In the genomic region with DNA sequence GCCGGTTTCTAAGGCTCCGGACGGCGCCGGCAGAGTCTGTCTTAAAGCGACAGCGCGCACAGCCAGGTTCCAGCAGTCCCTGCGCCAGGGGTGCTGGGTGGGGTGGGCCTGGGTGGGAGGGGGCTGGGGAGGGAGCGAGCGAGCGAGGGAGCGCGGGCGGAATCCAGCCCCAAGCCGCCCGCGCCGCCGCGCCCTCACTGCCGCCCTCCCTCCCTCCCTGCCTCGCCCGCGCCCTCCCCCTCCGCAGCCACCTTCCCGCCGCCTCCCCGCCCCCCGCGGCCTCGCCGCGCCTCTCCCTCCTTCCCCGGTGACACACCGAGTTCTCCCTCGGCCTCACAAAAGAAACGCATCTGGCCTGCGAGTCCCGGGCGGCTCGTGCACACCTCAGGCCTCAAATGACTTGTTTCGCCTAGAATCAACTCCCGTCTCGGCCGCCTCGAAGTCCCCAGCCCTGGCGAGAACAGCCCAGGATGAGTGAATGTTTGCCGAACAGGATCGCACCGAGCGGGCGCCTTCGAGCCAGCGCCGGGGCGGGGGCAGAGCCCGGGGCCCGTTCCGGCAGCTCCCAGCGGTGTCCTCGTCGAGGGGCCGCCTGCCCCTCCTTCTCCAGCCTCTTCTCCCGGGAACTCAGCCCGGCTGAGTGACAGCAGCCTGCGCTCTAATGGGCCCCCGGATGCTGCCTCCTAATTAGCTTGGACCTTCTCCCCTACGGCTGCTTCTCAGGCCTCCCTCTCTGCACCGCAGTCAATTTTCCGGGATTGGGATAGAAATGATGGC, we compare ENCODE assay signal across 1 cellular context.
TF ChIP-seq lines count a peak whose summit lies in the region.

A gene (minus strand): TSS at position 43 of the 777 bp plus-strand sequence. CDS start 347 bp downstream, outside the sequence.

TF ChIP-seq in HepG2, 621 proteins besides CTCF, POLR2A, EP300 and RAD21 (continued from another document and continues in another):
- TF ChIP-seq, protein P1, sequence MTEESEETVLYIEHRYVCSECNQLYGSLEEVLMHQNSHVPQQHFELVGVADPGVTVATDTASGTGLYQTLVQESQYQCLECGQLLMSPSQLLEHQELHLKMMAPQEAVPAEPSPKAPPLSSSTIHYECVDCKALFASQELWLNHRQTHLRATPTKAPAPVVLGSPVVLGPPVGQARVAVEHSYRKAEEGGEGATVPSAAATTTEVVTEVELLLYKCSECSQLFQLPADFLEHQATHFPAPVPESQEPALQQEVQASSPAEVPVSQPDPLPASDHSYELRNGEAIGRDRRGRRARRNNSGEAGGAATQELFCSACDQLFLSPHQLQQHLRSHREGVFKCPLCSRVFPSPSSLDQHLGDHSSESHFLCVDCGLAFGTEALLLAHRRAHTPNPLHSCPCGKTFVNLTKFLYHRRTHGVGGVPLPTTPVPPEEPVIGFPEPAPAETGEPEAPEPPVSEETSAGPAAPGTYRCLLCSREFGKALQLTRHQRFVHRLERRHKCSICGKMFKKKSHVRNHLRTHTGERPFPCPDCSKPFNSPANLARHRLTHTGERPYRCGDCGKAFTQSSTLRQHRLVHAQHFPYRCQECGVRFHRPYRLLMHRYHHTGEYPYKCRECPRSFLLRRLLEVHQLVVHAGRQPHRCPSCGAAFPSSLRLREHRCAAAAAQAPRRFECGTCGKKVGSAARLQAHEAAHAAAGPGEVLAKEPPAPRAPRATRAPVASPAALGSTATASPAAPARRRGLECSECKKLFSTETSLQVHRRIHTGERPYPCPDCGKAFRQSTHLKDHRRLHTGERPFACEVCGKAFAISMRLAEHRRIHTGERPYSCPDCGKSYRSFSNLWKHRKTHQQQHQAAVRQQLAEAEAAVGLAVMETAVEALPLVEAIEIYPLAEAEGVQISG (CRISPR knock-in tag; IDR thresholded peaks at IDR 0.05): peak; percentile 4; the same call in 1 of the 2 replicates
- TF ChIP-seq, protein P2, sequence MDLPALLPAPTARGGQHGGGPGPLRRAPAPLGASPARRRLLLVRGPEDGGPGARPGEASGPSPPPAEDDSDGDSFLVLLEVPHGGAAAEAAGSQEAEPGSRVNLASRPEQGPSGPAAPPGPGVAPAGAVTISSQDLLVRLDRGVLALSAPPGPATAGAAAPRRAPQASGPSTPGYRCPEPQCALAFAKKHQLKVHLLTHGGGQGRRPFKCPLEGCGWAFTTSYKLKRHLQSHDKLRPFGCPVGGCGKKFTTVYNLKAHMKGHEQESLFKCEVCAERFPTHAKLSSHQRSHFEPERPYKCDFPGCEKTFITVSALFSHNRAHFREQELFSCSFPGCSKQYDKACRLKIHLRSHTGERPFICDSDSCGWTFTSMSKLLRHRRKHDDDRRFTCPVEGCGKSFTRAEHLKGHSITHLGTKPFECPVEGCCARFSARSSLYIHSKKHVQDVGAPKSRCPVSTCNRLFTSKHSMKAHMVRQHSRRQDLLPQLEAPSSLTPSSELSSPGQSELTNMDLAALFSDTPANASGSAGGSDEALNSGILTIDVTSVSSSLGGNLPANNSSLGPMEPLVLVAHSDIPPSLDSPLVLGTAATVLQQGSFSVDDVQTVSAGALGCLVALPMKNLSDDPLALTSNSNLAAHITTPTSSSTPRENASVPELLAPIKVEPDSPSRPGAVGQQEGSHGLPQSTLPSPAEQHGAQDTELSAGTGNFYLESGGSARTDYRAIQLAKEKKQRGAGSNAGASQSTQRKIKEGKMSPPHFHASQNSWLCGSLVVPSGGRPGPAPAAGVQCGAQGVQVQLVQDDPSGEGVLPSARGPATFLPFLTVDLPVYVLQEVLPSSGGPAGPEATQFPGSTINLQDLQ (CRISPR knock-in tag; IDR thresholded peaks at IDR 0.05): no peak
- no peak for TF ChIP-seq CHD2 (IDR thresholded peaks at IDR 0.05; ENCODE audit: low read depth, low read length)
- no peak for TF ChIP-seq ZNF160 (CRISPR knock-in tag; IDR thresholded peaks at IDR 0.05)
- TF ChIP-seq HMGA1 (CRISPR knock-in tag; conservative IDR thresholded peaks at IDR 0.05): no peak
- no peak; the same call in 1 of the 2 replicates for TF ChIP-seq ZNF333 (CRISPR knock-in tag; IDR thresholded peaks at IDR 0.05; ENCODE audit: borderline replicate concordance)
- TF ChIP-seq, protein P3, sequence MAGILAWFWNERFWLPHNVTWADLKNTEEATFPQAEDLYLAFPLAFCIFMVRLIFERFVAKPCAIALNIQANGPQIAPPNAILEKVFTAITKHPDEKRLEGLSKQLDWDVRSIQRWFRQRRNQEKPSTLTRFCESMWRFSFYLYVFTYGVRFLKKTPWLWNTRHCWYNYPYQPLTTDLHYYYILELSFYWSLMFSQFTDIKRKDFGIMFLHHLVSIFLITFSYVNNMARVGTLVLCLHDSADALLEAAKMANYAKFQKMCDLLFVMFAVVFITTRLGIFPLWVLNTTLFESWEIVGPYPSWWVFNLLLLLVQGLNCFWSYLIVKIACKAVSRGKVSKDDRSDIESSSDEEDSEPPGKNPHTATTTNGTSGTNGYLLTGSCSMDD (CRISPR knock-in tag; IDR thresholded peaks at IDR 0.05): no peak
- peak; percentile 59; the same call in 1 of the 2 replicates for TF ChIP-seq ZBTB7B (CRISPR knock-in tag; IDR thresholded peaks at IDR 0.05)
- peak; percentile 9; the same call in 1 of the 2 replicates for TF ChIP-seq BCL6 (CRISPR knock-in tag; IDR thresholded peaks at IDR 0.05)
- TF ChIP-seq, protein P4, sequence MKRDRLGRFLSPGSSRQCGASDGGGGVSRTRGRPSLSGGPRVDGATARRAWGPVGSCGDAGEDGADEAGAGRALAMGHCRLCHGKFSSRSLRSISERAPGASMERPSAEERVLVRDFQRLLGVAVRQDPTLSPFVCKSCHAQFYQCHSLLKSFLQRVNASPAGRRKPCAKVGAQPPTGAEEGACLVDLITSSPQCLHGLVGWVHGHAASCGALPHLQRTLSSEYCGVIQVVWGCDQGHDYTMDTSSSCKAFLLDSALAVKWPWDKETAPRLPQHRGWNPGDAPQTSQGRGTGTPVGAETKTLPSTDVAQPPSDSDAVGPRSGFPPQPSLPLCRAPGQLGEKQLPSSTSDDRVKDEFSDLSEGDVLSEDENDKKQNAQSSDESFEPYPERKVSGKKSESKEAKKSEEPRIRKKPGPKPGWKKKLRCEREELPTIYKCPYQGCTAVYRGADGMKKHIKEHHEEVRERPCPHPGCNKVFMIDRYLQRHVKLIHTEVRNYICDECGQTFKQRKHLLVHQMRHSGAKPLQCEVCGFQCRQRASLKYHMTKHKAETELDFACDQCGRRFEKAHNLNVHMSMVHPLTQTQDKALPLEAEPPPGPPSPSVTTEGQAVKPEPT (CRISPR knock-in tag; IDR thresholded peaks at IDR 0.05; ENCODE audit: low read depth): no peak
- peak; percentile 47; the same call in 1 of the 2 replicates for TF ChIP-seq SAP130 (CRISPR knock-in tag; IDR thresholded peaks at IDR 0.05; ENCODE audit: low read depth)
- TF ChIP-seq, protein P5, sequence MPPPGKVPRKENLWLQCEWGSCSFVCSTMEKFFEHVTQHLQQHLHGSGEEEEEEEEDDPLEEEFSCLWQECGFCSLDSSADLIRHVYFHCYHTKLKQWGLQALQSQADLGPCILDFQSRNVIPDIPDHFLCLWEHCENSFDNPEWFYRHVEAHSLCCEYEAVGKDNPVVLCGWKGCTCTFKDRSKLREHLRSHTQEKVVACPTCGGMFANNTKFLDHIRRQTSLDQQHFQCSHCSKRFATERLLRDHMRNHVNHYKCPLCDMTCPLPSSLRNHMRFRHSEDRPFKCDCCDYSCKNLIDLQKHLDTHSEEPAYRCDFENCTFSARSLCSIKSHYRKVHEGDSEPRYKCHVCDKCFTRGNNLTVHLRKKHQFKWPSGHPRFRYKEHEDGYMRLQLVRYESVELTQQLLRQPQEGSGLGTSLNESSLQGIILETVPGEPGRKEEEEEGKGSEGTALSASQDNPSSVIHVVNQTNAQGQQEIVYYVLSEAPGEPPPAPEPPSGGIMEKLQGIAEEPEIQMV (CRISPR knock-in tag; IDR thresholded peaks at IDR 0.05; ENCODE audit: low read depth): peak; percentile 47; the same call in 1 of the 2 replicates
- no peak for TF ChIP-seq ZC3H4 (CRISPR knock-in tag; IDR thresholded peaks at IDR 0.05; ENCODE audit: borderline replicate concordance)
- no peak for TF ChIP-seq AGO1 (IDR thresholded peaks at IDR 0.05; ENCODE audit: low read depth, low read length, poor library complexity, severe bottlenecking)
- TF ChIP-seq ZNF557 (CRISPR knock-in tag; IDR thresholded peaks at IDR 0.05): no peak
- no peak for TF ChIP-seq CCAR2 (optimal IDR thresholded peaks at IDR 0.05; ENCODE audit: low read depth, low read length)
- no peak for TF ChIP-seq ZBTB3 (CRISPR knock-in tag; IDR thresholded peaks at IDR 0.05; ENCODE audit: borderline replicate concordance, low read depth)
- peak; percentile 55 for TF ChIP-seq ZEB1 (IDR thresholded peaks at IDR 0.05; ENCODE audit: insufficient replicate concordance, low read depth)
- TF ChIP-seq MTF1 (CRISPR knock-in tag; IDR thresholded peaks at IDR 0.05): no peak
- TF ChIP-seq MYC (CRISPR knock-in tag; IDR thresholded peaks at IDR 0.05; ENCODE audit: borderline replicate concordance): peak; percentile 14; the same call in 1 of the 2 replicates
- no peak for TF ChIP-seq TGIF2 (CRISPR knock-in tag; IDR thresholded peaks at IDR 0.05)
- TF ChIP-seq, protein P6, sequence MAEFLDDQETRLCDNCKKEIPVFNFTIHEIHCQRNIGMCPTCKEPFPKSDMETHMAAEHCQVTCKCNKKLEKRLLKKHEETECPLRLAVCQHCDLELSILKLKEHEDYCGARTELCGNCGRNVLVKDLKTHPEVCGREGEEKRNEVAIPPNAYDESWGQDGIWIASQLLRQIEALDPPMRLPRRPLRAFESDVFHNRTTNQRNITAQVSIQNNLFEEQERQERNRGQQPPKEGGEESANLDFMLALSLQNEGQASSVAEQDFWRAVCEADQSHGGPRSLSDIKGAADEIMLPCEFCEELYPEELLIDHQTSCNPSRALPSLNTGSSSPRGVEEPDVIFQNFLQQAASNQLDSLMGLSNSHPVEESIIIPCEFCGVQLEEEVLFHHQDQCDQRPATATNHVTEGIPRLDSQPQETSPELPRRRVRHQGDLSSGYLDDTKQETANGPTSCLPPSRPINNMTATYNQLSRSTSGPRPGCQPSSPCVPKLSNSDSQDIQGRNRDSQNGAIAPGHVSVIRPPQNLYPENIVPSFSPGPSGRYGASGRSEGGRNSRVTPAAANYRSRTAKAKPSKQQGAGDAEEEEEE (CRISPR knock-in tag; IDR thresholded peaks at IDR 0.05; ENCODE audit: borderline replicate concordance): no peak
- no peak for TF ChIP-seq ZFYVE20 (CRISPR knock-in tag; IDR thresholded peaks at IDR 0.05; ENCODE audit: borderline replicate concordance, low read depth)
- TF ChIP-seq ZNF30 (CRISPR knock-in tag; IDR thresholded peaks at IDR 0.05): no peak
- peak; percentile 39; the same call in 1 of the 2 replicates for TF ChIP-seq ZNF749 (CRISPR knock-in tag; IDR thresholded peaks at IDR 0.05; ENCODE audit: borderline replicate concordance)
- TF ChIP-seq GATA4 (IDR thresholded peaks at IDR 0.05; ENCODE audit: borderline replicate concordance, low read depth): no peak
- 0 out of 2 replicates have a peak, but pooled peaks have one; percentile 24 for TF ChIP-seq ARNTL (CRISPR knock-in tag; IDR thresholded peaks at IDR 0.05)
- TF ChIP-seq NFKBIZ (CRISPR knock-in tag; IDR thresholded peaks at IDR 0.05): no peak
- no peak for TF ChIP-seq SKI (IDR thresholded peaks at IDR 0.05; ENCODE audit: partially characterized antibody)
- no peak for TF ChIP-seq NR2F1 (CRISPR knock-in tag; IDR thresholded peaks at IDR 0.05)
- peak; percentile 52; the same call in 1 of the 2 replicates for TF ChIP-seq ZNF782 (CRISPR knock-in tag; IDR thresholded peaks at IDR 0.05; ENCODE audit: borderline replicate concordance)
- no peak for TF ChIP-seq ZFP41 (CRISPR knock-in tag; IDR thresholded peaks at IDR 0.05; ENCODE audit: borderline replicate concordance)
- peak; percentile 53; the same call in 1 of the 2 replicates for TF ChIP-seq ZNF614 (CRISPR knock-in tag; IDR thresholded peaks at IDR 0.05; ENCODE audit: borderline replicate concordance)
- no peak for TF ChIP-seq PAF1 (CRISPR knock-in tag; IDR thresholded peaks at IDR 0.05)
- TF ChIP-seq, protein P7, sequence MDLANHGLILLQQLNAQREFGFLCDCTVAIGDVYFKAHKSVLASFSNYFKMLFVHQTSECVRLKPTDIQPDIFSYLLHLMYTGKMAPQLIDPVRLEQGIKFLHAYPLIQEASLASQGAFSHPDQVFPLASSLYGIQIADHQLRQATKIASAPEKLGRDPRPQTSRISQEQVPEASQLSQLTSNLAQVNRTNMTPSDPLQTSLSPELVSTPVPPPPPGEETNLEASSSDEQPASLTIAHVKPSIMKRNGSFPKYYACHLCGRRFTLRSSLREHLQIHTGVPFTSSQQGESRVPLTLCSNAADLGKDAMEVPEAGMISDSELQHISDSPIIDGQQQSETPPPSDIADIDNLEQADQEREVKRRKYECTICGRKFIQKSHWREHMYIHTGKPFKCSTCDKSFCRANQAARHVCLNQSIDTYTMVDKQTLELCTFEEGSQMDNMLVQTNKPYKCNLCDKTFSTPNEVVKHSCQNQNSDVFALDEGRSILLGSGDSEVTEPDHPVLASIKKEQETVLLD (CRISPR knock-in tag; IDR thresholded peaks at IDR 0.05; ENCODE audit: low read depth): 0 out of 2 replicates have a peak, but pooled peaks have one; percentile 52
- peak; percentile 76; the same call in 1 of the 2 replicates for TF ChIP-seq RBFOX2 (IDR thresholded peaks at IDR 0.05; ENCODE audit: low read depth, low read length)
- TF ChIP-seq, protein P8, sequence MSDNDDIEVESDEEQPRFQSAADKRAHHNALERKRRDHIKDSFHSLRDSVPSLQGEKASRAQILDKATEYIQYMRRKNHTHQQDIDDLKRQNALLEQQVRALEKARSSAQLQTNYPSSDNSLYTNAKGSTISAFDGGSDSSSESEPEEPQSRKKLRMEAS (IDR thresholded peaks at IDR 0.05): peak; percentile 62; the same call in 1 of the 2 replicates
- TF ChIP-seq, protein P9, sequence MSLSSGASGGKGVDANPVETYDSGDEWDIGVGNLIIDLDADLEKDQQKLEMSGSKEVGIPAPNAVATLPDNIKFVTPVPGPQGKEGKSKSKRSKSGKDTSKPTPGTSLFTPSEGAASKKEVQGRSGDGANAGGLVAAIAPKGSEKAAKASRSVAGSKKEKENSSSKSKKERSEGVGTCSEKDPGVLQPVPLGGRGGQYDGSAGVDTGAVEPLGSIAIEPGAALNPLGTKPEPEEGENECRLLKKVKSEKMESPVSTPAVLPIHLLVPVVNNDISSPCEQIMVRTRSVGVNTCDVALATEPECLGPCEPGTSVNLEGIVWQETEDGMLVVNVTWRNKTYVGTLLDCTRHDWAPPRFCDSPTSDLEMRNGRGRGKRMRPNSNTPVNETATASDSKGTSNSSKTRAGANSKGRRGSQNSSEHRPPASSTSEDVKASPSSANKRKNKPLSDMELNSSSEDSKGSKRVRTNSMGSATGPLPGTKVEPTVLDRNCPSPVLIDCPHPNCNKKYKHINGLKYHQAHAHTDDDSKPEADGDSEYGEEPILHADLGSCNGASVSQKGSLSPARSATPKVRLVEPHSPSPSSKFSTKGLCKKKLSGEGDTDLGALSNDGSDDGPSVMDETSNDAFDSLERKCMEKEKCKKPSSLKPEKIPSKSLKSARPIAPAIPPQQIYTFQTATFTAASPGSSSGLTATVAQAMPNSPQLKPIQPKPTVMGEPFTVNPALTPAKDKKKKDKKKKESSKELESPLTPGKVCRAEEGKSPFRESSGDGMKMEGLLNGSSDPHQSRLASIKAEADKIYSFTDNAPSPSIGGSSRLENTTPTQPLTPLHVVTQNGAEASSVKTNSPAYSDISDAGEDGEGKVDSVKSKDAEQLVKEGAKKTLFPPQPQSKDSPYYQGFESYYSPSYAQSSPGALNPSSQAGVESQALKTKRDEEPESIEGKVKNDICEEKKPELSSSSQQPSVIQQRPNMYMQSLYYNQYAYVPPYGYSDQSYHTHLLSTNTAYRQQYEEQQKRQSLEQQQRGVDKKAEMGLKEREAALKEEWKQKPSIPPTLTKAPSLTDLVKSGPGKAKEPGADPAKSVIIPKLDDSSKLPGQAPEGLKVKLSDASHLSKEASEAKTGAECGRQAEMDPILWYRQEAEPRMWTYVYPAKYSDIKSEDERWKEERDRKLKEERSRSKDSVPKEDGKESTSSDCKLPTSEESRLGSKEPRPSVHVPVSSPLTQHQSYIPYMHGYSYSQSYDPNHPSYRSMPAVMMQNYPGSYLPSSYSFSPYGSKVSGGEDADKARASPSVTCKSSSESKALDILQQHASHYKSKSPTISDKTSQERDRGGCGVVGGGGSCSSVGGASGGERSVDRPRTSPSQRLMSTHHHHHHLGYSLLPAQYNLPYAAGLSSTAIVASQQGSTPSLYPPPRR (CRISPR knock-in tag; IDR thresholded peaks at IDR 0.05; ENCODE audit: borderline replicate concordance): peak; percentile 51; the same call in 1 of the 2 replicates
- no peak for TF ChIP-seq FOXK2 (IDR thresholded peaks at IDR 0.05)
